ENCODE assay signal across 1 cellular context in the genomic region with DNA sequence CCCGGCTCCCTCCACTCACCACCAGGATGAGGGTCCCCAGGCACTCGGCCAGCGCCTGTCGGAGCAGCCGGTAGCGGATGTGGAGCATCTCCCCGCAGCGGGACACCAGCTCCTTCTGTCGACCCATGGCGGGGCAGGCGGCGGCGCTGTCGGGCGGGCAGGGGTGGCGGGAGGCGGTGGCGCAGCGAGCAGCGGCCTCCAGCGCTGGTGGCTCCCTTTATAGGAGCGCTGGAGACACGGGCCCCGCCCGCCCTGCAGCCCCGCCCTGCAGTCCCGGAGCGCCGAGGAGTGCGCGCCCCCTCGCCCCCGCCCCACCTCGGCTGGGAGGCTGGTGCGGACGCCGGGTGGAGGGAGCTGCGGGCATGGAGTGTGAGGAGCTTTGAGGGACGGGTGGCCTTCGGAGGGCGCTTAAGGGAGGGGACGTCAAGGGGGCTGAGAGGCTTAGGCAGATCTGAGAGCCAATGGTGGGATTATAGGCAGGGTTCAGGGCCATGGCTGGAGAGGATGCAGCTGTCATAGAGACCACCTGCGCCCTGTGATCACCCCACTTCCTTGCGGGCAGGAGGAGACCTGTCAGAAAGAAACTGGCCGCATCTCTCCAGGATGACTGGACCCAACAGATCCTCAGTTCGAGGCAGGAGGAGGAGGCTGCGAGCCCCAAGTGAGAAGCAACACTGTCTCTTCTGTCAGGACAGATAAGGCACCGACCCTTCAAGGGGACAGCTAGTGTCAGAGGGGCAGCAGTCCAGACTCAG.
TF ChIP-seq lines count a peak whose summit lies in the region.

AQP3 (minus strand) TSS at position 190 of the 755 bp plus-strand sequence; CDS start at position 127, 63 bp downstream.

TF ChIP-seq in HEK293, 187 proteins besides CTCF, POLR2A, EP300 and RAD21 (continued from another document):
- TF ChIP-seq, protein P1, sequence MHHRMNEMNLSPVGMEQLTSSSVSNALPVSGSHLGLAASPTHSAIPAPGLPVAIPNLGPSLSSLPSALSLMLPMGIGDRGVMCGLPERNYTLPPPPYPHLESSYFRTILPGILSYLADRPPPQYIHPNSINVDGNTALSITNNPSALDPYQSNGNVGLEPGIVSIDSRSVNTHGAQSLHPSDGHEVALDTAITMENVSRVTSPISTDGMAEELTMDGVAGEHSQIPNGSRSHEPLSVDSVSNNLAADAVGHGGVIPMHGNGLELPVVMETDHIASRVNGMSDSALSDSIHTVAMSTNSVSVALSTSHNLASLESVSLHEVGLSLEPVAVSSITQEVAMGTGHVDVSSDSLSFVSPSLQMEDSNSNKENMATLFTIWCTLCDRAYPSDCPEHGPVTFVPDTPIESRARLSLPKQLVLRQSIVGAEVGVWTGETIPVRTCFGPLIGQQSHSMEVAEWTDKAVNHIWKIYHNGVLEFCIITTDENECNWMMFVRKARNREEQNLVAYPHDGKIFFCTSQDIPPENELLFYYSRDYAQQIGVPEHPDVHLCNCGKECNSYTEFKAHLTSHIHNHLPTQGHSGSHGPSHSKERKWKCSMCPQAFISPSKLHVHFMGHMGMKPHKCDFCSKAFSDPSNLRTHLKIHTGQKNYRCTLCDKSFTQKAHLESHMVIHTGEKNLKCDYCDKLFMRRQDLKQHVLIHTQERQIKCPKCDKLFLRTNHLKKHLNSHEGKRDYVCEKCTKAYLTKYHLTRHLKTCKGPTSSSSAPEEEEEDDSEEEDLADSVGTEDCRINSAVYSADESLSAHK (tag by site-specific recombination; IDR thresholded peaks at IDR 0.05) = no peak
